ENCODE assay signal across 8 cellular contexts in the genomic region with DNA sequence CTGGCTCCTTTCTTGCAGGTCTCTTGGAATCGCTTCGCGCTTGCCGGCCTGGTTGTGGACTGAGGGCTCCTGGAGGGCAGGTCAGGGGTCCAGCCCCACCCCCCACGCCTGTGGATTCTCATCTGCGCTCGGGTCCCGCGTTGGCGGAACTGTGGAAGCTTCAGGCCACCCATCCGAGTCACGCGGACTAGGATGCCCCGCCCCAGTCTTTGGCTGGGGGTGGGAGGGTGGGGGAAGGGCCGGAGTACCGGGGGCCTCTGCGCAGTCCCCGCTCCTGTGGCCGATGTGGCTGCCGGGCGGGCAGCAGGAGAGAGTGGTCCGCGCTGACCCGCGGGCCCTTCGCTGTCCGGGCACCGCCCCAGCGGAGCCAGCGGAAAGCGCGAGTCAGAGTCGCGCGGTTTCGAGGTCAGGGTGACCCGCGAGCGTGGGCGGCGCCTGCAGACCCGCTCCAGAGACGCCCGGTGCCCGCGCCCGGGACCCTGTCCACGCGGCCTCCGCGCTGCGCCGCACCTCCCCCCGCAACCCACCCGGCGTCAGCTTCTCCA.
DNase-seq lines count a peak whose midpoint lies in the region; ATAC-seq and TF ChIP-seq lines count a peak whose summit lies in the region.

No MANE protein-coding gene starts in this region.

- H4K91ac ChIP-seq in mesenchymal stem cell (ENCODE audit: low read length) = peak overlapping the region; percentile 83

- peak overlapping the region; percentile 57 to 86 for H3K4ac ChIP-seq in mesenchymal stem cell (ENCODE audit: low read depth in 1 of 2, low read length in 2 of 2)

- peak; percentile 35 for TF ChIP-seq POLR2A in GM18526 (IDR thresholded peaks at IDR 0.05; ENCODE audit: extremely low read depth, insufficient read length)

- peak; percentile 44 to 50 for DNase-seq in activated CD4-positive, alpha-beta T cell treated with anti-CD3 and anti-CD28 coated beads for 4 hours
- no peak for DNase-seq in effector memory CD8-positive, alpha-beta T cell
- DNase-seq in mesenchymal stem cell (peak; percentile 59), germinal center (ENCODE audit: low spot score) (no peak), NCI-H1436 treated with DMSO at 0.1 percent for 48 hours (lab: John Stamatoyannopoulos, UW) (no peak)
- peak; percentile 33 to 50 for DNase-seq in stimulated activated naive CD8-positive, alpha-beta T cell treated with anti-CD3 and anti-CD28 coated beads, Interleukin-15, amount 100 ng/mL, for 72 hours

- peaks cover 10% of the 10 kb centered on the region for H3K4me1 ChIP-seq in mesenchymal stem cell (ENCODE audit: control insufficient read depth, insufficient read depth, low read depth, low read length)

- peaks cover 46 to 50% of the 10 kb centered on the region in 2 donors for H3K4me1 Mint-ChIP-seq in effector memory CD8-positive, alpha-beta T cell (ENCODE audit: low read depth in 2 of 2)
- peaks cover 88% of the 10 kb centered on the region for H3K4me1 Mint-ChIP-seq in stimulated activated naive CD8-positive, alpha-beta T cell treated with anti-CD3 and anti-CD28 coated beads, Interleukin-15, amount 100 ng/mL, for 72 hours

- peak overlapping the region; percentile 29 for H2BK120ac ChIP-seq in mesenchymal stem cell (ENCODE audit: low read depth, low read length)

- H4K8ac ChIP-seq in mesenchymal stem cell (ENCODE audit: low read length) = peak overlapping the region; percentile 96

- H2BK5ac ChIP-seq in mesenchymal stem cell (ENCODE audit: low read depth, low read length, poor library complexity, severe bottlenecking) = no peak overlapping the region

- H3K4me3 ChIP-seq in mesenchymal stem cell (ENCODE audit: insufficient read depth in 1 of 2, low read depth in 1 of 2, low read length in 2 of 2) = peak overlapping the region; percentile 61 to 75

- H3K18ac ChIP-seq in mesenchymal stem cell (ENCODE audit: low read depth in 1 of 2, low read length in 2 of 2) = peak overlapping the region; percentile 64 to 71

- H2AFZ ChIP-seq in mesenchymal stem cell (ENCODE audit: low read depth, low read length) = peak overlapping the region; percentile 51

- no peaks in the 10 kb centered on the region for H3K27me3 Mint-ChIP-seq in effector memory CD8-positive, alpha-beta T cell
- no peaks in the 10 kb centered on the region for H3K27me3 Mint-ChIP-seq in stimulated activated naive CD8-positive, alpha-beta T cell treated with anti-CD3 and anti-CD28 coated beads, Interleukin-15, amount 100 ng/mL, for 72 hours

- 4% methylated on average over 26 of the region's 56 CpGs for WGBS in mesenchymal stem cell

- H3K79me1 ChIP-seq in mesenchymal stem cell (replicated peaks; ENCODE audit: low read length, poor library complexity, severe bottlenecking) = no peaks in the 10 kb centered on the region

- H3K9ac ChIP-seq in mesenchymal stem cell (ENCODE audit: low read length) = peak overlapping the region; percentile 79

- no peaks in the 10 kb centered on the region for H3K9me3 Mint-ChIP-seq in effector memory CD8-positive, alpha-beta T cell
- H3K9me3 Mint-ChIP-seq in stimulated activated naive CD8-positive, alpha-beta T cell treated with anti-CD3 and anti-CD28 coated beads, Interleukin-15, amount 100 ng/mL, for 72 hours = no peaks in the 10 kb centered on the region

- H2AK5ac ChIP-seq in mesenchymal stem cell (ENCODE audit: low read length, severe bottlenecking) = no peak overlapping the region

- H3K36me3 ChIP-seq in mesenchymal stem cell (ENCODE audit: control insufficient read depth in 1 of 2, insufficient read depth in 2 of 2, low read depth in 1 of 2, low read length in 2 of 2) = no peaks in the 10 kb centered on the region

- H3K4me3 Mint-ChIP-seq in effector memory CD8-positive, alpha-beta T cell = peak overlapping the region; percentile 67 to 74
- H3K4me3 Mint-ChIP-seq in stimulated activated naive CD8-positive, alpha-beta T cell treated with anti-CD3 and anti-CD28 coated beads, Interleukin-15, amount 100 ng/mL, for 72 hours = peak overlapping the region; percentile 76 to 84

- peak overlapping the region in 1 of 2 experiments; percentile 59 for H2BK12ac ChIP-seq in mesenchymal stem cell (ENCODE audit: low read length in 2 of 2)

- H3K27ac Mint-ChIP-seq in effector memory CD8-positive, alpha-beta T cell = peak overlapping the region; percentile 81 to 99
- peak overlapping the region in 1 of 2 donors; percentile 48 for H3K27ac Mint-ChIP-seq in stimulated activated naive CD8-positive, alpha-beta T cell treated with anti-CD3 and anti-CD28 coated beads, Interleukin-15, amount 100 ng/mL, for 72 hours

- H3K4me2 ChIP-seq in mesenchymal stem cell (ENCODE audit: low read length, poor library complexity, severe bottlenecking) = peak overlapping the region; percentile 95

- H2BK15ac ChIP-seq in mesenchymal stem cell (ENCODE audit: low read depth, poor library complexity, severe bottlenecking) = peak overlapping the region; percentile 60

- H3K36me3 Mint-ChIP-seq in effector memory CD8-positive, alpha-beta T cell (ENCODE audit: insufficient read depth) = peaks cover 3% of the 10 kb centered on the region

- peak; percentile 33 for ATAC-seq in effector memory CD8-positive, alpha-beta T cell (replicated peaks)
- ATAC-seq in stimulated activated naive CD8-positive, alpha-beta T cell treated with anti-CD3 and anti-CD28 coated beads, Interleukin-15, amount 100 ng/mL, for 72 hours = no peak
- no peak for ATAC-seq in HG03095 (IDR thresholded peaks at IDR 0.05; ENCODE audit: unreplicated experiment)

- H3K27ac ChIP-seq in mesenchymal stem cell (ENCODE audit: low read length, poor library complexity, severe bottlenecking) = no peak overlapping the region

- H3K27me3 ChIP-seq in mesenchymal stem cell (ENCODE audit: control insufficient read depth in 1 of 2, insufficient read depth in 1 of 2, low read length in 2 of 2) = peaks cover 0 to 3% of the 10 kb centered on the region in 2 experiments

- no peaks in the 10 kb centered on the region for H3K9me3 ChIP-seq in mesenchymal stem cell (ENCODE audit: control insufficient read depth, low read length)

- H3K14ac ChIP-seq in mesenchymal stem cell (ENCODE audit: low read length in 2 of 2) = peak overlapping the region in 1 of 2 experiments; percentile 64

- peak overlapping the region in 1 of 2 experiments; percentile 36 for H3K23ac ChIP-seq in mesenchymal stem cell (ENCODE audit: low read length in 2 of 2)

Comparison
In these comparisons a context has a peak if more than half of its experiments do, and no peak if none do; other contexts are left out.
1. DNase-seq: peak in activated CD4-positive, alpha-beta T cell treated with anti-CD3 and anti-CD28 coated beads for 4 hours (2 of 2), mesenchymal stem cell (single experiment) and stimulated activated naive CD8-positive, alpha-beta T cell treated with anti-CD3 and anti-CD28 coated beads, Interleukin-15, amount 100 ng/mL, for 72 hours (2 of 2); none in effector memory CD8-positive, alpha-beta T cell (0 of 3), germinal center (single experiment) and NCI-H1436 treated with DMSO at 0.1 percent for 48 hours (single experiment).